In genomic region chr3:97992547-97993173, GRCh38 we compare ENCODE assay signal across 2 cellular contexts.
TF ChIP-seq lines count a peak whose summit lies in the region.

No MANE protein-coding gene starts in this region.

TF ChIP-seq in GM23338, 12 proteins besides CTCF, POLR2A, EP300 and RAD21:
- TF ChIP-seq JUNB (IDR thresholded peaks at IDR 0.05; ENCODE audit: unreplicated experiment) (no peak), NANOG (IDR thresholded peaks at IDR 0.05; ENCODE audit: borderline replicate concordance) (no peak), STAT1 (IDR thresholded peaks at IDR 0.05; ENCODE audit: unreplicated experiment) (no peak), REST (IDR thresholded peaks at IDR 0.05; ENCODE audit: unreplicated experiment) (no peak), ZNF462 (CRISPR knock-in tag; IDR thresholded peaks at IDR 0.05) (no peak), ZNF114 (CRISPR knock-in tag; IDR thresholded peaks at IDR 0.05) (no peak), EZH2phosphoT487 (IDR thresholded peaks at IDR 0.05; ENCODE audit: unreplicated experiment) (no peak), EZH2 (IDR thresholded peaks at IDR 0.05; ENCODE audit: low read depth, unreplicated experiment) (no peak), ZNF331 (CRISPR knock-in tag; IDR thresholded peaks at IDR 0.05; ENCODE audit: low read depth) (no peak), POLR2AphosphoS5 (IDR thresholded peaks at IDR 0.05; ENCODE audit: low read depth) (no peak), CREB1 (CRISPR knock-in tag; IDR thresholded peaks at IDR 0.05; ENCODE audit: low read depth) (no peak), ETS1 (IDR thresholded peaks at IDR 0.05) (no peak)

TF ChIP-seq in HepG2, 621 proteins besides CTCF, POLR2A, EP300 and RAD21 (continues in another document):
- no peak for TF ChIP-seq NONO (IDR thresholded peaks at IDR 0.05)
- peak; percentile 62; the same call in 1 of the 2 replicates for TF ChIP-seq NONO (CRISPR knock-in tag; conservative IDR thresholded peaks at IDR 0.05)
- TF ChIP-seq FOXA3 (CRISPR knock-in tag; IDR thresholded peaks at IDR 0.05): no peak; the same call in 1 of the 2 replicates
- no peak for TF ChIP-seq HOXA7 (CRISPR knock-in tag; IDR thresholded peaks at IDR 0.05)
- peak; percentile 78; the same call in 1 of the 2 replicates for TF ChIP-seq MEIS1 (CRISPR knock-in tag; IDR thresholded peaks at IDR 0.05; ENCODE audit: borderline replicate concordance)
- 0 out of 2 replicates have a peak, but pooled peaks have one; percentile 26 for TF ChIP-seq SP4 (CRISPR knock-in tag; IDR thresholded peaks at IDR 0.05)
- peak; percentile 72 for TF ChIP-seq PAXIP1 (CRISPR knock-in tag; conservative IDR thresholded peaks at IDR 0.05)
- no peak for TF ChIP-seq BORCS8-MEF2B (CRISPR knock-in tag; IDR thresholded peaks at IDR 0.05)
- no peak for TF ChIP-seq AGO2 (optimal IDR thresholded peaks at IDR 0.05; ENCODE audit: low read depth, low read length)
- TF ChIP-seq CBX5 (CRISPR knock-in tag; IDR thresholded peaks at IDR 0.05; ENCODE audit: borderline replicate concordance): no peak
- peak; percentile 62 for TF ChIP-seq ISL2 (CRISPR knock-in tag; IDR thresholded peaks at IDR 0.05)
- TF ChIP-seq RARG (CRISPR knock-in tag; IDR thresholded peaks at IDR 0.05; ENCODE audit: low read depth): no peak
- TF ChIP-seq ZNF83 (CRISPR knock-in tag; IDR thresholded peaks at IDR 0.05; ENCODE audit: borderline replicate concordance): peak; percentile 51; the same call in 1 of the 2 replicates
- no peak for TF ChIP-seq ZBTB8A (CRISPR knock-in tag; IDR thresholded peaks at IDR 0.05; ENCODE audit: borderline replicate concordance, low read depth)
- peak; percentile 64 for TF ChIP-seq SOX5 (CRISPR knock-in tag; IDR thresholded peaks at IDR 0.05; ENCODE audit: borderline replicate concordance)
- 0 out of 2 replicates have a peak, but pooled peaks have one; percentile 25 for TF ChIP-seq ZGPAT (CRISPR knock-in tag; IDR thresholded peaks at IDR 0.05)
- peak; percentile 66 for TF ChIP-seq SALL1 (CRISPR knock-in tag; IDR thresholded peaks at IDR 0.05)
- no peak for TF ChIP-seq ZFP36L1 (CRISPR knock-in tag; IDR thresholded peaks at IDR 0.05)
- TF ChIP-seq LBX2 (CRISPR knock-in tag; IDR thresholded peaks at IDR 0.05; ENCODE audit: borderline replicate concordance): no peak
- no peak for TF ChIP-seq ZNF572 (CRISPR knock-in tag; IDR thresholded peaks at IDR 0.05)
- TF ChIP-seq ZBTB7B (CRISPR knock-in tag; IDR thresholded peaks at IDR 0.05): peak; percentile 34; the same call in 1 of the 2 replicates
- no peak for TF ChIP-seq ZNF615 (CRISPR knock-in tag; IDR thresholded peaks at IDR 0.05; ENCODE audit: borderline replicate concordance)
- TF ChIP-seq KMT2A (CRISPR knock-in tag; IDR thresholded peaks at IDR 0.05): no peak
- no peak for TF ChIP-seq SOX6 (IDR thresholded peaks at IDR 0.05)
- peak; percentile 74 for TF ChIP-seq SOX6 (CRISPR knock-in tag; IDR thresholded peaks at IDR 0.05)
- TF ChIP-seq STAG1 (CRISPR knock-in tag; IDR thresholded peaks at IDR 0.05): no peak
- TF ChIP-seq MIXL1 (CRISPR knock-in tag; IDR thresholded peaks at IDR 0.05): 0 out of 2 replicates have a peak, but pooled peaks have one; percentile 42
- TF ChIP-seq FOXJ3 (CRISPR knock-in tag; IDR thresholded peaks at IDR 0.05; ENCODE audit: borderline replicate concordance): peak; percentile 36; the same call in 1 of the 2 replicates
- no peak for TF ChIP-seq TRAFD1 (CRISPR knock-in tag; IDR thresholded peaks at IDR 0.05; ENCODE audit: borderline replicate concordance)
- no peak for TF ChIP-seq ZNF441 (CRISPR knock-in tag; IDR thresholded peaks at IDR 0.05; ENCODE audit: borderline replicate concordance)
- TF ChIP-seq ZBTB40 (IDR thresholded peaks at IDR 0.05): no peak
- no peak for TF ChIP-seq ZBTB40 (CRISPR knock-in tag; IDR thresholded peaks at IDR 0.05)
- TF ChIP-seq ZNF17 (CRISPR knock-in tag; IDR thresholded peaks at IDR 0.05): no peak
- TF ChIP-seq NFYC (CRISPR knock-in tag; IDR thresholded peaks at IDR 0.05): no peak
- TF ChIP-seq PAWR (CRISPR knock-in tag; IDR thresholded peaks at IDR 0.05; ENCODE audit: borderline replicate concordance): no peak
- peak; percentile 82; the same call in 1 of the 2 replicates for TF ChIP-seq ZBTB20 (CRISPR knock-in tag; IDR thresholded peaks at IDR 0.05; ENCODE audit: borderline replicate concordance, low read depth)
- TF ChIP-seq DPF2 (CRISPR knock-in tag; IDR thresholded peaks at IDR 0.05; ENCODE audit: borderline replicate concordance, low read depth): peak; percentile 49; the same call in 1 of the 2 replicates
- TF ChIP-seq ZNF691 (CRISPR knock-in tag; IDR thresholded peaks at IDR 0.05; ENCODE audit: borderline replicate concordance, low read depth): no peak
- TF ChIP-seq ZMYM4 (CRISPR knock-in tag; IDR thresholded peaks at IDR 0.05): peak; percentile 35
- TF ChIP-seq RFX5 (IDR thresholded peaks at IDR 0.05; ENCODE audit: low read depth, low read length): no peak
- TF ChIP-seq ZNF839 (CRISPR knock-in tag; IDR thresholded peaks at IDR 0.05; ENCODE audit: borderline replicate concordance): no peak
- no peak for TF ChIP-seq GABPB1 (CRISPR knock-in tag; IDR thresholded peaks at IDR 0.05)
